In the genomic region with DNA sequence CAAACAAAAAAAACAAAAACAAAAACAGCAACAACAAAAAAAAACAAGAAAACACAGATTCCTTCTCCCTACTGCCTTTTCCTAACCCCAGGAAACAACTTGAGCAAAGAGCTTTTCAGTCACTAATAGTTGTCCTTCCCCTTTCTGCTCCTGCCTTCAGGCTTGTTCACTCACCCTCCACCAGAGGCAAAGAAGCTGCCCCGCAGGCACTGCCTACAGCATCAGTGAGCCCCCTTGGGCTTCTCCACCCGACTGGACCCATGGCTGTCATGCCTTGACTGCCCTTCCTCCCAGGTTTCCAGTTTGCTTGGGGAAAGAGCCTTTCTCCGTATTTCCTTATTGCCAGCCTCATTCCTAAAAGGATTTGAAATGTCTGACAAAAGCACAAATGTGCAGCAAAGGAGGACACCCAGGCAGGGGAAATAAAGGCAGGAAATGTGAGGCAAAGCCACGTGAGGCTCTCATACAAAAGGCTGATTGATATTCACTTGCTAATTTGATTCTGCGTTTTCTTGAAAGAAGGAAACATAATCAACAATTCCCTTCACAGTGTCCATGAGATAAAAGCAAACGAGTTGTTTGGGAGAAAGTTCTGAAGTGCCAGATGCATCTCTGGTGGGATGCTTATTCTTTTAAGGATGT, we compare ENCODE assay signal across 23 cellular contexts.
"Had no signal": no experiment of that assay in that cellular context is flagged by ENCODE, and none has a peak within 500 bp of the region (broad histone marks: within the 10 kb centered on the region; RNA-seq: fewer than 3 reads in every experiment).

No MANE protein-coding gene starts in this region.

- H3K9me3 ChIP-seq: SJSA1 had no signal

- H3K27me3 Mint-ChIP-seq: activated naive CD4-positive, alpha-beta T cell treated with anti-CD3 and anti-CD28 coated beads, Interleukin-2, amount 50 U/mL, for 24 hours; activated T-cell treated with anti-CD3 and anti-CD28 coated beads, Interleukin-2, amount 50 U/mL, for 24 hours had no signal

- DNase-seq: activated CD4-positive, alpha-beta T cell treated with anti-CD3 and anti-CD28 coated beads for 48 hours; activated CD4-positive, alpha-beta T cell treated with anti-CD3 and anti-CD28 coated beads, Interleukin-2, amount 50 U/mL, for 48 hours; activated CD4-positive, CD25-positive, alpha-beta regulatory T cell treated with anti-CD3 and anti-CD28 coated beads, Interleukin-2, amount 50 U/mL, for 72 hours; activated CD8-positive, alpha-beta memory T cell treated with anti-CD3 and anti-CD28 coated beads, Interleukin-2, amount 10 ng/mL, durations not matched to agents 7 days and 5 days; activated effector memory CD4-positive, alpha-beta T cell treated with Interleukin-2 at 50 U/mL for 16 hours; activated naive CD4-positive, alpha-beta T cell; activated T-cell treated with anti-CD3 and anti-CD28 coated beads, Interleukin-2, amount 50 U/mL, for 24 hours; aorta; Kasumi-1; NCI-H1105 treated with DMSO at 0.1 percent for 48 hours; NCI-H1436 treated with DMSO at 0.1 percent for 48 hours; NCI-H187; NCI-H2081; NCI-H510A treated with DMSO at 0.1 percent for 48 hours; NCI-H69; Peyer's patch; Right ventricle myocardium superior had no signal

- H3K4me3 Mint-ChIP-seq: activated CD8-positive, alpha-beta memory T cell treated with anti-CD3 and anti-CD28 coated beads, Interleukin-2, amount 10 ng/mL, durations not matched to agents 7 days and 5 days; activated naive CD4-positive, alpha-beta T cell treated with anti-CD3 and anti-CD28 coated beads, Interleukin-2, amount 50 U/mL, for 24 hours; activated T-cell treated with anti-CD3 and anti-CD28 coated beads, Interleukin-2, amount 50 U/mL, for 24 hours; activated T-helper 1 cell treated with anti-CD3 and anti-CD28 coated beads, Interleukin-12 subunit alpha, Interleukin-12 subunit beta, Interleukin-2, Interleukin-4 antibody, amounts not matched to agents 30 ng/mL and 10 ng/mL and 1 ng/mL, durations not matched to agents 14 hours and 24 hours and 36 hours; T-helper 1 cell treated with Interleukin-12 subunit alpha and Interleukin-12 subunit beta and Interleukin-4 antibody, amounts not matched to agents 30 μg/mL and 1 μg/mL, for 36 hours had no signal

- H3K4me1 ChIP-seq: breast epithelium, Peyer's patch, SJSA1 had no signal

- H3K27me3 ChIP-seq: breast epithelium, Peyer's patch, SJSA1 had no signal

- H3K27ac Mint-ChIP-seq: activated CD8-positive, alpha-beta memory T cell treated with anti-CD3 and anti-CD28 coated beads, Interleukin-2, amount 10 ng/mL, durations not matched to agents 7 days and 5 days; activated naive CD4-positive, alpha-beta T cell treated with anti-CD3 and anti-CD28 coated beads, Interleukin-2, amount 50 U/mL, for 24 hours; activated T-cell treated with anti-CD3 and anti-CD28 coated beads, Interleukin-2, amount 50 U/mL, for 24 hours; activated T-helper 1 cell treated with anti-CD3 and anti-CD28 coated beads, Interleukin-12 subunit alpha, Interleukin-12 subunit beta, Interleukin-2, Interleukin-4 antibody, amounts not matched to agents 30 ng/mL and 10 ng/mL and 1 ng/mL, durations not matched to agents 14 hours and 24 hours and 36 hours; T-helper 1 cell treated with Interleukin-12 subunit alpha and Interleukin-12 subunit beta and Interleukin-4 antibody, amounts not matched to agents 30 μg/mL and 1 μg/mL, for 36 hours had no signal

- H3K4me1 Mint-ChIP-seq: activated CD8-positive, alpha-beta memory T cell treated with anti-CD3 and anti-CD28 coated beads, Interleukin-2, amount 10 ng/mL, durations not matched to agents 7 days and 5 days; activated naive CD4-positive, alpha-beta T cell treated with anti-CD3 and anti-CD28 coated beads, Interleukin-2, amount 50 U/mL, for 24 hours had no signal

- ATAC-seq: activated CD8-positive, alpha-beta memory T cell treated with anti-CD3 and anti-CD28 coated beads, Interleukin-2, amount 10 ng/mL, durations not matched to agents 7 days and 5 days had no signal

- H3K4me3 ChIP-seq: breast epithelium, Peyer's patch, SJSA1 had no signal

- H3K27ac ChIP-seq: breast epithelium, Peyer's patch, RWPE1, SJSA1 had no signal

- H3K36me3 ChIP-seq: breast epithelium, Peyer's patch, SJSA1 had no signal
